In genomic region chr4:70993181-70994068, GRCh38 we compare ENCODE assay signal across 8 cellular contexts. TPM values are rescaled to one million over a fixed set of nuclear protein-coding genes. Genes with fewer than 3 reads are reported as not detected.
A peak's percentile ranks its signal among the peaks of the same experiment; 100 is the strongest.
DNase-seq lines count a peak whose midpoint lies in the region; ATAC-seq and TF ChIP-seq lines count a peak whose summit lies in the region.

Gene DCK (plus strand): TSS chr4:70993649. CDS start chr4:70993836, 187 bp downstream.

- TF ChIP-seq EP300 in upper lobe of left lung (IDR thresholded peaks at IDR 0.05) = peak in 1 of 4 donors; percentile 48

- peaks cover 23 to 49% (median 41%) of the 10 kb centered on the region in 4 donors for H3K4me1 ChIP-seq in upper lobe of left lung

- peak within 1 kb of the TSS; percentile 65 to 94 (median 78) for H3K4me3 ChIP-seq in upper lobe of left lung

- peak; percentile 91 for ATAC-seq in HG02798 (IDR thresholded peaks at IDR 0.05; ENCODE audit: poor library complexity, unreplicated experiment)
- ATAC-seq in left cardiac atrium = peak; percentile 99
- peak; percentile 97 to 99 for ATAC-seq in upper lobe of left lung (ENCODE audit: low FRiP score in 2 of 2)

- H3K36me3 ChIP-seq in upper lobe of left lung = no peaks in the 10 kb centered on the region

- in situ Hi-C loops in GM13976 (cut with MboI; ENCODE audit: low sequenced_read_pairs, unreplicated experiment) = no loop called here

- H3K9me3 ChIP-seq in upper lobe of left lung = no peaks in the 10 kb centered on the region

- no peaks in the 10 kb centered on the region for H3K27me3 ChIP-seq in upper lobe of left lung

- WGBS in upper lobe of left lung, 2 donors = 1% methylated on average over 25 to 45 of the region's 74 CpGs

- intact Hi-C loops in left cardiac atrium (cut with DNase I) (loop anchor here in 1 of 2 donors (10.0 kb wide), 1 partner anchor 159 kb away; the partner anchor contains the start of gene GRSF1), posterior vena cava (cut with DNase I) (no loop called here)

- peak; percentile 62 to 94 (median 74) for TF ChIP-seq POLR2A in upper lobe of left lung (IDR thresholded peaks at IDR 0.05)

- peak; percentile 95 for DNase-seq in GM13976 (ENCODE audit: low spot score)
- peak; percentile 63 for DNase-seq in NCI-H1417 treated with DMSO at 0.1 percent for 48 hours (lab: John Stamatoyannopoulos, UW)
- peak; percentile 69 to 91 (median 76) for DNase-seq in T-helper 1 cell
- DNase-seq in amniotic epithelial cell (ENCODE audit: low read depth) = peak; percentile 89
- peak; percentile 94 for DNase-seq in left cardiac atrium
- DNase-seq in posterior vena cava (ENCODE audit: low spot score) = peak; percentile 97
- DNase-seq in upper lobe of left lung = peak; percentile 92 to 99

- TF ChIP-seq CTCF in GM13976 (IDR thresholded peaks at IDR 0.05; ENCODE audit: borderline replicate concordance, control extremely low read depth, extremely low read depth, insufficient read depth, missing control alignments) (no peak), upper lobe of left lung (IDR thresholded peaks at IDR 0.05) (peak in 1 of 6 experiments; percentile 6)

- peak within 1 kb of the TSS; percentile 85 to 92 (median 89) for H3K27ac ChIP-seq in upper lobe of left lung

RNA-seq across cellular contexts. Expression of gene DCK, which starts in this region (rescaled TPM):
- 1 to 10 TPM; 7.3 to 8.1 TPM for total RNA-seq in left cardiac atrium
- total RNA-seq in posterior vena cava = 10 to 100 TPM; 12.8 to 13.2 TPM
- total RNA-seq in upper lobe of left lung = 10 to 100 TPM; 11.5 to 20.8 (median 15.6) TPM

Comparison
In these comparisons a context has a peak if more than half of its experiments do, and no peak if none do; other contexts are left out.
1. Peak in every context shown above with its lines: DNase-seq, ATAC-seq, H3K4me3 ChIP-seq and H3K27ac ChIP-seq.